ENCODE assay signal across 12 cellular contexts in genomic region chr1:1892763-1893120, GRCh38. TPM values are rescaled to one million over a fixed set of nuclear protein-coding genes. Genes with fewer than 3 reads are reported as not detected.
DNase-seq lines count a peak whose midpoint lies in the region; ATAC-seq, FAIRE-seq and TF ChIP-seq lines count a peak whose summit lies in the region.
"Had no signal": no experiment of that assay in that cellular context is flagged by ENCODE, and none has a peak within 500 bp of the region (broad histone marks: within the 10 kb centered on the region; RNA-seq: fewer than 3 reads in every experiment).

No MANE protein-coding gene starts in this region.

- peaks cover 42% of the 10 kb centered on the region for H3K27me3 Mint-ChIP-seq in activated naive CD4-positive, alpha-beta T cell treated with anti-CD3 and anti-CD28 coated beads, Interleukin-2, amount 10 ng/mL, durations not matched to agents 7 days and 5 days
- no peaks in the 10 kb centered on the region for H3K27me3 Mint-ChIP-seq in activated T-helper 17 cell treated with anti-CD3 and anti-CD28 coated beads, Interleukin-2, amount 50 U/mL, for 72 hours
- peaks cover 10% of the 10 kb centered on the region for H3K27me3 Mint-ChIP-seq in mesothelial cell of epicardium (ENCODE audit: low read depth)

- TF ChIP-seq CTCF in mesothelial cell of epicardium (IDR thresholded peaks at IDR 0.05; ENCODE audit: unreplicated experiment) (no peak), thoracic aorta (IDR thresholded peaks at IDR 0.05) (no peak)

- H3K9me3 Mint-ChIP-seq in activated naive CD4-positive, alpha-beta T cell treated with anti-CD3 and anti-CD28 coated beads, Interleukin-2, amount 10 ng/mL, durations not matched to agents 7 days and 5 days = no peaks in the 10 kb centered on the region
- no peaks in the 10 kb centered on the region for H3K9me3 Mint-ChIP-seq in activated T-helper 17 cell treated with anti-CD3 and anti-CD28 coated beads, Interleukin-2, amount 50 U/mL, for 72 hours
- H3K9me3 Mint-ChIP-seq in mesothelial cell of epicardium = no peaks in the 10 kb centered on the region

- H3K4me1 Mint-ChIP-seq in activated naive CD4-positive, alpha-beta T cell treated with anti-CD3 and anti-CD28 coated beads, Interleukin-2, amount 10 ng/mL, durations not matched to agents 7 days and 5 days = peaks cover 48% of the 10 kb centered on the region
- H3K4me1 Mint-ChIP-seq in activated T-helper 17 cell treated with anti-CD3 and anti-CD28 coated beads, Interleukin-2, amount 50 U/mL, for 72 hours = peaks cover 19% of the 10 kb centered on the region
- peaks cover 33% of the 10 kb centered on the region for H3K4me1 Mint-ChIP-seq in mesothelial cell of epicardium

- H3K36me3 Mint-ChIP-seq in activated naive CD4-positive, alpha-beta T cell treated with anti-CD3 and anti-CD28 coated beads, Interleukin-2, amount 10 ng/mL, durations not matched to agents 7 days and 5 days = peaks cover 17% of the 10 kb centered on the region
- H3K36me3 Mint-ChIP-seq in activated T-helper 17 cell treated with anti-CD3 and anti-CD28 coated beads, Interleukin-2, amount 50 U/mL, for 72 hours (ENCODE audit: low read depth) = peaks cover 24% of the 10 kb centered on the region
- no peaks in the 10 kb centered on the region for H3K36me3 Mint-ChIP-seq in mesothelial cell of epicardium

- CTCF ChIA-PET in activated naive CD4-positive, alpha-beta T cell treated with anti-CD3 and anti-CD28 coated beads, Interleukin-2, amount 10 ng/mL, durations not matched to agents 7 days and 5 days (lab: Charles Lee) = no interaction called here

- no peaks in the 10 kb centered on the region for H3K36me3 ChIP-seq in thoracic aorta

- peak overlapping the region; percentile 81 for H3K4me3 Mint-ChIP-seq in activated naive CD4-positive, alpha-beta T cell treated with anti-CD3 and anti-CD28 coated beads, Interleukin-2, amount 10 ng/mL, durations not matched to agents 7 days and 5 days
- H3K4me3 Mint-ChIP-seq in activated T-helper 17 cell treated with anti-CD3 and anti-CD28 coated beads, Interleukin-2, amount 50 U/mL, for 72 hours = peak overlapping the region; percentile 84
- H3K4me3 Mint-ChIP-seq in mesothelial cell of epicardium = peak overlapping the region; percentile 79

- TF ChIP-seq POLR2A in GM12891 (IDR thresholded peaks at IDR 0.05; ENCODE audit: low read depth, low read length) = no peak

- peak overlapping the region; percentile 97 for H3K4me3 ChIP-seq in thoracic aorta

- no peak overlapping the region for H3K27ac ChIP-seq in thoracic aorta

- ATAC-seq in activated T-helper 17 cell treated with anti-CD3 and anti-CD28 coated beads, Interleukin-2, amount 50 U/mL, for 72 hours (replicated peaks) = no peak
- ATAC-seq in thoracic aorta (ENCODE audit: insufficient number of reproducible peaks, low FRiP score, low read depth) = no peak
- no peak for ATAC-seq in GM21737 (IDR thresholded peaks at IDR 0.05; ENCODE audit: unreplicated experiment)

- no peaks in the 10 kb centered on the region for H3K27me3 ChIP-seq in thoracic aorta (replicated peaks; ENCODE audit: insufficient read depth)

- H3K4me1 ChIP-seq in thoracic aorta (ENCODE audit: control insufficient read depth in 1 of 2, low read depth in 2 of 2) = peaks cover 21 to 55% of the 10 kb centered on the region in 2 donors

- H3K27ac Mint-ChIP-seq in activated naive CD4-positive, alpha-beta T cell treated with anti-CD3 and anti-CD28 coated beads, Interleukin-2, amount 10 ng/mL, durations not matched to agents 7 days and 5 days = peak overlapping the region; percentile 92
- peak overlapping the region; percentile 81 for H3K27ac Mint-ChIP-seq in activated T-helper 17 cell treated with anti-CD3 and anti-CD28 coated beads, Interleukin-2, amount 50 U/mL, for 72 hours
- peak overlapping the region; percentile 94 for H3K27ac Mint-ChIP-seq in mesothelial cell of epicardium

- no peak for FAIRE-seq in GM12891 (lab: Jason Lieb, UNC)

- no peaks in the 10 kb centered on the region for H3K9me3 ChIP-seq in thoracic aorta

- no peak for DNase-seq in activated naive CD4-positive, alpha-beta T cell treated with anti-CD3 and anti-CD28 coated beads, Interleukin-2, amount 10 ng/mL, durations not matched to agents 7 days and 5 days
- DNase-seq in activated naive CD4-positive, alpha-beta T cell (lab: John Stamatoyannopoulos, UW) = no peak
- DNase-seq in mesothelial cell of epicardium (ENCODE audit: low spot score in 2 of 2, unreplicated experiment in 2 of 2) (no peak), thoracic aorta (ENCODE audit: low spot score) (no peak), NCI-H2171 (lab: John Stamatoyannopoulos, UW) (no peak), GM12891 (ENCODE audit: insufficient read length, low spot score) (no peak)
- DNase-seq: activated gamma-delta T cell, NCI-H510A had no signal

TF ChIP-seq in GM12891, 5 proteins besides CTCF, POLR2A, EP300 and RAD21:
- TF ChIP-seq SPI1 (IDR thresholded peaks at IDR 0.05; ENCODE audit: low read depth, low read length) (no peak), TAF1 (IDR thresholded peaks at IDR 0.05; ENCODE audit: low read depth, low read length) (no peak), PAX5 (IDR thresholded peaks at IDR 0.05; ENCODE audit: insufficient read depth, low read length, severe bottlenecking) (no peak), POLR2AphosphoS5 (IDR thresholded peaks at IDR 0.05; ENCODE audit: low read depth, low read length) (no peak)

RNA-seq across cellular contexts. Expression of gene GNB1, which starts 1.9 kb away (rescaled TPM):
- total RNA-seq in activated T-helper 17 cell treated with anti-CD3 and anti-CD28 coated beads, Interleukin-2, amount 50 U/mL, for 72 hours = 100 to 1,000 TPM; 266 to 410 TPM
- total RNA-seq in mesothelial cell of epicardium (272 to 289 TPM (median 283 TPM) in 3 replicates), thoracic aorta (100 to 1,000 TPM; 169 to 200 TPM)
- 158 TPM for polyA plus RNA-seq in GM12891 (2012; ENCODE audit: low read depth, missing spikeins)

RNA-seq across cellular contexts. Expression of gene CALML6, which starts 22.3 kb away (rescaled TPM):
- 1 to 10 TPM in 1 of 2 donors, under 1 TPM in 1; 0.86 to 1.7 TPM for total RNA-seq in activated T-helper 17 cell treated with anti-CD3 and anti-CD28 coated beads, Interleukin-2, amount 50 U/mL, for 72 hours
- 1.6 to 2.7 TPM (median 1.9 TPM) in 3 replicates for total RNA-seq in mesothelial cell of epicardium
- total RNA-seq in thoracic aorta = not detected
- polyA plus RNA-seq in GM12891 (2012; ENCODE audit: low read depth, missing spikeins) = 0.18 TPM
- total RNA-seq: epithelial cell of proximal tubule had no signal

RNA-seq across cellular contexts. Expression of gene TMEM52, which starts 26.3 kb away (rescaled TPM):
- total RNA-seq in activated T-helper 17 cell treated with anti-CD3 and anti-CD28 coated beads, Interleukin-2, amount 50 U/mL, for 72 hours = 1 to 10 TPM; 1.8 to 2.0 TPM
- 2.1 to 2.8 TPM (median 2.5 TPM) in 3 replicates for total RNA-seq in mesothelial cell of epicardium
- not detected for total RNA-seq in thoracic aorta
- polyA plus RNA-seq in GM12891 (2012; ENCODE audit: low read depth, missing spikeins) = 0.10 TPM
- total RNA-seq: T-helper 2 cell treated with Interferon-gamma antibody and Interleukin-4, amounts not matched to agents 100 ng/mL and 5 ng/mL, for 36 hours had no signal
